Comparison of ENCODE assay signal across 1 cellular context in genomic region chr7:5423844-5424688, GRCh38.
TF ChIP-seq lines count a peak whose summit lies in the region.

No MANE protein-coding gene starts in this region.

TF ChIP-seq in HEK293, 187 proteins besides CTCF, POLR2A, EP300 and RAD21 (continued from another document):
- TF ChIP-seq ZNF398 (tag by site-specific recombination; IDR thresholded peaks at IDR 0.05): peak; percentile 91
- TF ChIP-seq ZNF610 (tag by site-specific recombination; IDR thresholded peaks at IDR 0.05; ENCODE audit: borderline replicate concordance): 0 out of 2 replicates have a peak, but pooled peaks have one; percentile 24
- TF ChIP-seq, protein P1, sequence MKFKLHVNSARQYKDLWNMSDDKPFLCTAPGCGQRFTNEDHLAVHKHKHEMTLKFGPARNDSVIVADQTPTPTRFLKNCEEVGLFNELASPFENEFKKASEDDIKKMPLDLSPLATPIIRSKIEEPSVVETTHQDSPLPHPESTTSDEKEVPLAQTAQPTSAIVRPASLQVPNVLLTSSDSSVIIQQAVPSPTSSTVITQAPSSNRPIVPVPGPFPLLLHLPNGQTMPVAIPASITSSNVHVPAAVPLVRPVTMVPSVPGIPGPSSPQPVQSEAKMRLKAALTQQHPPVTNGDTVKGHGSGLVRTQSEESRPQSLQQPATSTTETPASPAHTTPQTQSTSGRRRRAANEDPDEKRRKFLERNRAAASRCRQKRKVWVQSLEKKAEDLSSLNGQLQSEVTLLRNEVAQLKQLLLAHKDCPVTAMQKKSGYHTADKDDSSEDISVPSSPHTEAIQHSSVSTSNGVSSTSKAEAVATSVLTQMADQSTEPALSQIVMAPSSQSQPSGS (tag by site-specific recombination; IDR thresholded peaks at IDR 0.05; ENCODE audit: low read depth): no peak
- TF ChIP-seq ZNF146 (tag by site-specific recombination; IDR thresholded peaks at IDR 0.05): no peak
- TF ChIP-seq GLIS1 (tag by site-specific recombination; IDR thresholded peaks at IDR 0.05): peak; percentile 29
- TF ChIP-seq SP3 (tag by site-specific recombination; IDR thresholded peaks at IDR 0.05): peak; percentile 54; the same call in 1 of the 2 replicates
- no peak for TF ChIP-seq ZBTB49 (tag by site-specific recombination; IDR thresholded peaks at IDR 0.05; ENCODE audit: low read depth)
- TF ChIP-seq SP7 (tag by site-specific recombination; IDR thresholded peaks at IDR 0.05): peak; percentile 38
- TF ChIP-seq ZNF561 (tag by site-specific recombination; IDR thresholded peaks at IDR 0.05; ENCODE audit: borderline replicate concordance): 0 out of 2 replicates have a peak, but pooled peaks have one; percentile 44
- 0 out of 2 replicates have a peak, but pooled peaks have one; percentile 31 for TF ChIP-seq KLF17 (tag by site-specific recombination; IDR thresholded peaks at IDR 0.05)
- no peak for TF ChIP-seq FEZF1 (tag by site-specific recombination; IDR thresholded peaks at IDR 0.05)
